ENCODE assay signal across 8 cellular contexts in the genomic region with DNA sequence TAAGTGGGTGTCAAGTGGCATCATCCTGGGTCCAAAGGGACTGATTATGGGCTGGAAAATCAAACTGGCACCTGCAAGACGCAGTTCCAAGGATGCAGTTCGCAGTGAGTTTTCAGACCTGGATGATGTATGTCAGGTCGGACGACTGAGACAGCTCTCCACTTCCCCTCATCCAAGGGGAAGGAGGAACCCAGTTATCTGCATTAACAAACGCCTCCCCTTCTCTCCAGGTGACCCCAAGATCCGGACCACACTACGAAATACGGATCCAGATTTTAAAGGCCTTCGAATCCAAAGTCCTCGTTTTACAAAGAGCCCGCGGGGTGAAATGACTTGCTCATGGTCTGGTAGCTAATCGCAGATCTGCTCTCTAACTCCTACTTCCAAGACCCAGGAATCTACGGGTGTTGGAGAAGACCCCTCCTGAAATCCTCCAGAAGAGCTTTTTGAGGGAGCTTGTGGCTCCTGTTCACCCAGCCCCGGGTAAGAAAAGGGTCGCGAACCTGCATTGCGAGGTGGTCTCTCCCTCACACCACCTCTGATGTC. TPM values are rescaled to one million over a fixed set of nuclear protein-coding genes. Genes with fewer than 3 reads are reported as not detected.
DNase-seq lines count a peak whose midpoint lies in the region; TF ChIP-seq lines count a peak whose summit lies in the region.

No MANE protein-coding gene starts in this region.

- H3K4me1 ChIP-seq in HAP-1 (peaks cover 24% of the 10 kb centered on the region), OCI-LY1 (ENCODE audit: insufficient read depth, low read length, severe bottlenecking) (peaks cover 39% of the 10 kb centered on the region), endodermal cell (ENCODE audit: control insufficient read depth, insufficient read depth, low read length) (peaks cover 4% of the 10 kb centered on the region), neuronal stem cell (ENCODE audit: control insufficient read depth in 2 of 2, insufficient read depth in 1 of 2, low read depth in 1 of 2, low read length in 2 of 2) (peaks cover 3 to 8% of the 10 kb centered on the region in 2 donors)

- H3K9me2 ChIP-seq in OCI-LY1 (ENCODE audit: low read depth, low read length), result no peaks in the 10 kb centered on the region

- H3K27ac ChIP-seq in OCI-LY1 (ENCODE audit: low read depth, low read length, poor library complexity, severe bottlenecking), result no peak overlapping the region
- no peak overlapping the region for H3K27ac ChIP-seq in endodermal cell (ENCODE audit: low read depth, low read length)
- no peak overlapping the region for H3K27ac ChIP-seq in neuronal stem cell (replicated peaks; ENCODE audit: low read length)

- no peak overlapping the region for H3K14ac ChIP-seq in neuronal stem cell (ENCODE audit: low read length)

- WGBS in endodermal cell (ENCODE audit: insufficient coverage in 1 of 2, insufficient read length in 1 of 2), 2 experiments, result 18 to 19% methylated on average over 9 to 18 of the region's 18 CpGs
- WGBS in neuronal stem cell (ENCODE audit: extremely low coverage in 2 of 2, insufficient read length in 2 of 2, insufficient replicate concordance in 1 of 2), 2 donors, result no CpG with 5 or more reads among the region's 18 CpGs

- H3K18ac ChIP-seq in neuronal stem cell (ENCODE audit: low read length), result peak overlapping the region; percentile 91

- no peak overlapping the region for H2BK15ac ChIP-seq in neuronal stem cell (ENCODE audit: low read length)

- H3K36me3 ChIP-seq in HAP-1 (replicated peaks) (no peaks in the 10 kb centered on the region), OCI-LY1 (ENCODE audit: insufficient read depth, low read length) (no peaks in the 10 kb centered on the region), endodermal cell (ENCODE audit: control insufficient read depth, insufficient read depth, low read length) (no peaks in the 10 kb centered on the region), neuronal stem cell (replicated peaks in 1 of 2; ENCODE audit: control insufficient read depth in 2 of 2, insufficient read depth in 2 of 2, low read length in 2 of 2) (no peaks in the 10 kb centered on the region)

- no peak overlapping the region for H2AK5ac ChIP-seq in neuronal stem cell (ENCODE audit: low read depth, low read length)

- no peaks in the 10 kb centered on the region for H3F3A ChIP-seq in OCI-LY1 (ENCODE audit: insufficient read depth, low read length)

- DNase-seq in Calu3 (no peak), HAP-1 (ENCODE audit: low spot score in 2 of 2) (peak in 1 of 2 experiments; percentile 40), endodermal cell (no peak), neuronal stem cell (ENCODE audit: low spot score) (no peak), SIG-M5 (lab: John Stamatoyannopoulos, UW) (no peak), occipital lobe (lab: John Stamatoyannopoulos, UW) (no peak)
- no peak for DNase-seq in stimulated activated CD4-positive, alpha-beta T cell treated with anti-CD3 and anti-CD28 coated beads, Interleukin-4, amount 100 ng/mL, for 24 hours

- H3K27me3 Mint-ChIP-seq in Calu3 (ENCODE audit: unreplicated experiment) (no peaks in the 10 kb centered on the region), endodermal cell (ENCODE audit: insufficient read depth) (peaks cover 17% of the 10 kb centered on the region)

- no TSS peak for BruUV-seq in Calu3 (replicated peaks; lab: Mats Ljungman, UMichigan)

- intact Hi-C loops in Calu3 (cut with micrococcal nuclease; ENCODE audit: unreplicated experiment), result no loop called here

- peaks cover 4% of the 10 kb centered on the region for H3K79me1 ChIP-seq in neuronal stem cell (ENCODE audit: low read depth, low read length)

- no peak overlapping the region for H2BK120ac ChIP-seq in neuronal stem cell (ENCODE audit: low read depth, low read length)

- peak overlapping the region; percentile 54 for H3K4me3 ChIP-seq in HAP-1
- H3K4me3 ChIP-seq in OCI-LY1 (ENCODE audit: low read depth, low read length, poor library complexity, severe bottlenecking), result peak overlapping the region; percentile 70
- peak overlapping the region; percentile 89 for H3K4me3 ChIP-seq in endodermal cell (ENCODE audit: low read length)
- peak overlapping the region; percentile 55 to 78 for H3K4me3 ChIP-seq in neuronal stem cell (ENCODE audit: low read length in 2 of 2)

- H3K4ac ChIP-seq in neuronal stem cell (ENCODE audit: low read length), result no peak overlapping the region

- no peaks in the 10 kb centered on the region for H4K20me1 ChIP-seq in OCI-LY1 (ENCODE audit: insufficient read depth, low read length)

- H3K9me3 Mint-ChIP-seq in Calu3 (ENCODE audit: low read depth, unreplicated experiment) (no peaks in the 10 kb centered on the region), endodermal cell (no peaks in the 10 kb centered on the region)

- peak overlapping the region; percentile 99 for H2AFZ ChIP-seq in OCI-LY1 (ENCODE audit: low read length)
- peak overlapping the region; percentile 97 for H2AFZ ChIP-seq in neuronal stem cell (ENCODE audit: low read length)

- no peak overlapping the region for H4K91ac ChIP-seq in neuronal stem cell (ENCODE audit: low read depth, low read length, poor library complexity)

- in situ Hi-C loops in HAP-1 (cut with MboI; ENCODE audit: low sequenced_read_pairs), result no loop called here

- peaks cover 32% of the 10 kb centered on the region for H3K36me3 Mint-ChIP-seq in Calu3 (ENCODE audit: insufficient read depth, unreplicated experiment)
- H3K36me3 Mint-ChIP-seq in endodermal cell (ENCODE audit: low read depth), result no peaks in the 10 kb centered on the region

- H3K27ac Mint-ChIP-seq in Calu3 (ENCODE audit: unreplicated experiment), result peak overlapping the region; percentile 76
- H3K27ac Mint-ChIP-seq in endodermal cell, result peak overlapping the region; percentile 78

- TF ChIP-seq CTCF in Calu3 (IDR thresholded peaks at IDR 0.05; ENCODE audit: unreplicated experiment) (no peak), OCI-LY1 (IDR thresholded peaks at IDR 0.05; ENCODE audit: low read length) (no peak), endodermal cell (conservative IDR thresholded peaks at IDR 0.05) (no peak)

- H3K9ac ChIP-seq in OCI-LY1 (ENCODE audit: low read length), result peak overlapping the region; percentile 75
- peak overlapping the region; percentile 49 for H3K9ac ChIP-seq in endodermal cell (ENCODE audit: extremely low read depth, low read length, poor library complexity, severe bottlenecking)
- H3K9ac ChIP-seq in neuronal stem cell (ENCODE audit: low read depth, low read length, poor library complexity), result no peak overlapping the region

- H3K4me2 ChIP-seq in OCI-LY1 (ENCODE audit: low read length), result peak overlapping the region; percentile 96
- H3K4me2 ChIP-seq in neuronal stem cell (ENCODE audit: insufficient read depth, low read length, poor library complexity, severe bottlenecking), result peak overlapping the region; percentile 79

- CTCF ChIA-PET in Calu3 (lab: Charles Lee), result interaction anchor here (0.6 to 2.0 kb wide), 5 partner anchors 11 to 124 kb away, joined by 3 to 6 read pairs (median 3); no protein-coding TSS in a partner anchor

- H3K9me3 ChIP-seq in HAP-1 (no peaks in the 10 kb centered on the region), OCI-LY1 (ENCODE audit: low read length) (no peaks in the 10 kb centered on the region), endodermal cell (ENCODE audit: control insufficient read depth, low read length) (no peaks in the 10 kb centered on the region), neuronal stem cell (replicated peaks in 1 of 2; ENCODE audit: control insufficient read depth in 2 of 2, insufficient read depth in 1 of 2, low read depth in 1 of 2, low read length in 2 of 2) (no peaks in the 10 kb centered on the region)

- H4K8ac ChIP-seq in neuronal stem cell (ENCODE audit: low read depth, low read length), result no peak overlapping the region

- H3K27me3 ChIP-seq in HAP-1 (ENCODE audit: low read depth) (no peaks in the 10 kb centered on the region), OCI-LY1 (ENCODE audit: insufficient read depth, low read length) (no peaks in the 10 kb centered on the region), endodermal cell (ENCODE audit: control insufficient read depth, insufficient read depth, low read length, poor library complexity, severe bottlenecking) (peaks cover 10% of the 10 kb centered on the region), neuronal stem cell (ENCODE audit: control insufficient read depth in 3 of 3, insufficient read depth in 3 of 3, low read depth in 1 of 3, low read length in 3 of 3) (peaks cover 0 to 3% (median 0%) of the 10 kb centered on the region in 3 experiments)

- peak overlapping the region; percentile 75 for H3K4me3 Mint-ChIP-seq in Calu3 (ENCODE audit: low read depth, unreplicated experiment)
- peak overlapping the region; percentile 83 for H3K4me3 Mint-ChIP-seq in endodermal cell

- peaks cover 37% of the 10 kb centered on the region for H3K79me2 ChIP-seq in OCI-LY1 (ENCODE audit: insufficient read depth, low read length)

- H3K4me1 Mint-ChIP-seq in Calu3 (ENCODE audit: low read depth, unreplicated experiment), result peaks cover 20% of the 10 kb centered on the region
- H3K4me1 Mint-ChIP-seq in endodermal cell, result peaks cover 13% of the 10 kb centered on the region

- no peak overlapping the region for H2BK12ac ChIP-seq in neuronal stem cell (ENCODE audit: low read length)

- no peak overlapping the region for H2BK5ac ChIP-seq in neuronal stem cell (ENCODE audit: low read length)

- H3K23ac ChIP-seq in neuronal stem cell (ENCODE audit: low read depth, low read length, poor library complexity), result no peak overlapping the region

RNA-seq across cellular contexts. Expression of a gene that starts 0.5 kb away (rescaled TPM):
- total RNA-seq in Calu3 (2022) (142 and 171 TPM in 2 replicates), endodermal cell (10 to 100 TPM; 65.8 to 70.0 TPM), occipital lobe (94.8 TPM)
- 32.8 TPM for polyA plus RNA-seq in endodermal cell (2013, experiment 1 of 2)
- 36.8 TPM for polyA plus RNA-seq in endodermal cell (2013, experiment 2 of 2)
- 16.4 TPM for polyA plus RNA-seq in neuronal stem cell (2013, experiment 1 of 2)
- 17.1 TPM for polyA plus RNA-seq in neuronal stem cell (2013, experiment 2 of 2)
